8 cellular contexts compared by ENCODE assay signal in the genomic region with DNA sequence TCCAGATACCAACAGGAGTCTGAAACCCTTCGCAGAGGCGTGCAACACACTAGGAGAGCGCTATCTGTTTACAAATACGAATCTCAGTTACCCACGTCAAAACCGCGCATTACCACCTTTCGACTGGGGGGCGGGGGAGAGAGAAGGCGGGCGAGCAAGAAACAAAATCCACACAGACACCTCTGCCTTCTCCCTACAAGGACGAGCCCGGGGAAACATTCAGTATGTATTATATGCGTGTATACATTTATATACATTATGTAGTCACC. TPM values are rescaled to one million over a fixed set of nuclear protein-coding genes. Genes with fewer than 3 reads are reported as not detected.
DNase-seq lines count a peak whose midpoint lies in the region; ATAC-seq and TF ChIP-seq lines count a peak whose summit lies in the region.

No MANE protein-coding gene starts in this region.

- CTCF ChIA-PET in Panc1 (lab: Charles Lee) = no interaction called here

- peak overlapping the region; percentile 81 to 96 for H3K4me3 ChIP-seq in Panc1 (ENCODE audit: low read depth in 2 of 2, low read length in 2 of 2)
- H3K4me3 ChIP-seq in upper lobe of right lung = peak overlapping the region; percentile 87

- in situ Hi-C loops in Panc1 (cut with HindIII; ENCODE audit: low pct_unique_long_range_greater_than_20kb, low sequenced_read_pairs) = no loop called here

- peaks cover 2% of the 10 kb centered on the region; the same call in 1 of the 2 replicates for H3K36me3 ChIP-seq in Panc1 (ENCODE audit: control insufficient read depth, insufficient read depth, low read length)
- no peaks in the 10 kb centered on the region for H3K36me3 ChIP-seq in upper lobe of right lung

- DNase-seq in NCI-H510A treated with DMSO at 0.1 percent for 48 hours (lab: John Stamatoyannopoulos, UW) (peak; percentile 67), NCI-H510A (lab: John Stamatoyannopoulos, UW) (no peak), Panc1 (ENCODE audit: low read depth, low spot score) (no peak), germinal center (ENCODE audit: low spot score) (peak; percentile 47), pons (ENCODE audit: low spot score) (peak; percentile 55), upper lobe of right lung (no peak)
- DNase-seq in activated T-helper 1 cell treated with anti-CD3 and anti-CD28 coated beads, Interleukin-12 subunit alpha, Interleukin-12 subunit beta, Interleukin-2, Interleukin-4 antibody, amounts not matched to agents 30 ng/mL and 10 ng/mL and 1 ng/mL, durations not matched to agents 14 hours and 24 hours and 36 hours (ENCODE audit: low spot score) = peak; percentile 65

- peaks cover 3% of the 10 kb centered on the region for H3K27me3 Mint-ChIP-seq in activated T-helper 1 cell treated with anti-CD3 and anti-CD28 coated beads, Interleukin-12 subunit alpha, Interleukin-12 subunit beta, Interleukin-2, Interleukin-4 antibody, amounts not matched to agents 30 ng/mL and 10 ng/mL and 1 ng/mL, durations not matched to agents 14 hours and 24 hours and 36 hours (ENCODE audit: insufficient read depth)

- H3K27ac ChIP-seq in Panc1 (ENCODE audit: low read length) (peak overlapping the region; percentile 69), upper lobe of right lung (peak overlapping the region; percentile 88)

- H3K27ac Mint-ChIP-seq in activated T-helper 1 cell treated with anti-CD3 and anti-CD28 coated beads, Interleukin-12 subunit alpha, Interleukin-12 subunit beta, Interleukin-2, Interleukin-4 antibody, amounts not matched to agents 30 ng/mL and 10 ng/mL and 1 ng/mL, durations not matched to agents 14 hours and 24 hours and 36 hours = no peak overlapping the region

- peaks cover 40% of the 10 kb centered on the region for H3K4me1 Mint-ChIP-seq in activated T-helper 1 cell treated with anti-CD3 and anti-CD28 coated beads, Interleukin-12 subunit alpha, Interleukin-12 subunit beta, Interleukin-2, Interleukin-4 antibody, amounts not matched to agents 30 ng/mL and 10 ng/mL and 1 ng/mL, durations not matched to agents 14 hours and 24 hours and 36 hours (ENCODE audit: low read depth)

- H3K36me3 Mint-ChIP-seq in activated T-helper 1 cell treated with anti-CD3 and anti-CD28 coated beads, Interleukin-12 subunit alpha, Interleukin-12 subunit beta, Interleukin-2, Interleukin-4 antibody, amounts not matched to agents 30 ng/mL and 10 ng/mL and 1 ng/mL, durations not matched to agents 14 hours and 24 hours and 36 hours (ENCODE audit: low read depth) = peaks cover 4% of the 10 kb centered on the region

- H3K27me3 ChIP-seq in Panc1 (ENCODE audit: control insufficient read depth, insufficient read depth, low read length) = no peaks in the 10 kb centered on the region
- H3K27me3 ChIP-seq in upper lobe of right lung = no peaks in the 10 kb centered on the region

- intact Hi-C loops in Panc1 (cut with micrococcal nuclease; ENCODE audit: unreplicated experiment) (no loop called here), upper lobe of right lung (cut with DNase I) (no loop called here)
- intact Hi-C loops in activated T-helper 1 cell treated with anti-CD3 and anti-CD28 coated beads, Interleukin-12 subunit alpha, Interleukin-12 subunit beta, Interleukin-2, Interleukin-4 antibody, amounts not matched to agents 30 ng/mL and 10 ng/mL and 1 ng/mL, durations not matched to agents 14 hours and 24 hours and 36 hours (cut with micrococcal nuclease) = loop anchor here (1.0 to 10.0 kb wide), 14 partner anchors 29 to 1853 kb away; partner anchors contain the start of genes BTF3L4, CC2D1B, CPT2 and ECHDC2

- H3K9me3 ChIP-seq in Panc1 (ENCODE audit: control insufficient read depth, insufficient read depth, low read depth, low read length) = no peaks in the 10 kb centered on the region
- no peaks in the 10 kb centered on the region for H3K9me3 ChIP-seq in upper lobe of right lung

- BruUV-seq in Panc1 (replicated peaks; lab: Mats Ljungman, UMichigan) = no TSS peak

- H3K4me3 Mint-ChIP-seq in activated T-helper 1 cell treated with anti-CD3 and anti-CD28 coated beads, Interleukin-12 subunit alpha, Interleukin-12 subunit beta, Interleukin-2, Interleukin-4 antibody, amounts not matched to agents 30 ng/mL and 10 ng/mL and 1 ng/mL, durations not matched to agents 14 hours and 24 hours and 36 hours = no peak overlapping the region

- peak; percentile 23 for ATAC-seq in HG03442 (IDR thresholded peaks at IDR 0.05; ENCODE audit: unreplicated experiment)
- peak; percentile 32 for ATAC-seq in Panc1
- peak; percentile 4 for ATAC-seq in upper lobe of right lung

- POLR2A ChIA-PET in Panc1 (lab: Charles Lee) = no interaction called here

- TF ChIP-seq CTCF in Panc1 (IDR thresholded peaks at IDR 0.05) (no peak), upper lobe of right lung (IDR thresholded peaks at IDR 0.05) (no peak)

- no peaks in the 10 kb centered on the region for H3K9me3 Mint-ChIP-seq in activated T-helper 1 cell treated with anti-CD3 and anti-CD28 coated beads, Interleukin-12 subunit alpha, Interleukin-12 subunit beta, Interleukin-2, Interleukin-4 antibody, amounts not matched to agents 30 ng/mL and 10 ng/mL and 1 ng/mL, durations not matched to agents 14 hours and 24 hours and 36 hours

- peaks cover 26% of the 10 kb centered on the region for H3K4me1 ChIP-seq in Panc1 (ENCODE audit: control insufficient read depth, insufficient read depth, low read length)
- H3K4me1 ChIP-seq in upper lobe of right lung = peaks cover 17% of the 10 kb centered on the region

RNA-seq across cellular contexts. Expression of gene TUT4, which starts 0.7 kb away (rescaled TPM):
- total RNA-seq in Panc1 (2021; ENCODE audit: unreplicated experiment) (67.4 TPM), upper lobe of right lung (44.2 TPM)
- polyA plus RNA-seq in Panc1 (2012; ENCODE audit: insufficient read length) = 52.8 TPM
- total RNA-seq in activated T-helper 1 cell treated with anti-CD3 and anti-CD28 coated beads, Interleukin-12 subunit alpha, Interleukin-12 subunit beta, Interleukin-2, Interleukin-4 antibody, amounts not matched to agents 30 ng/mL and 10 ng/mL and 1 ng/mL, durations not matched to agents 14 hours and 24 hours and 36 hours = 62.5 and 67.8 TPM in 2 replicates

RNA-seq across cellular contexts. Expression of gene GPX7, which starts 50.0 kb away (rescaled TPM):
- 11.2 TPM for total RNA-seq in Panc1 (2021; ENCODE audit: unreplicated experiment)
- polyA plus RNA-seq in Panc1 (2012; ENCODE audit: insufficient read length) = 22.4 TPM
- 32.7 and 32.8 TPM in 2 replicates for total RNA-seq in activated T-helper 1 cell treated with anti-CD3 and anti-CD28 coated beads, Interleukin-12 subunit alpha, Interleukin-12 subunit beta, Interleukin-2, Interleukin-4 antibody, amounts not matched to agents 30 ng/mL and 10 ng/mL and 1 ng/mL, durations not matched to agents 14 hours and 24 hours and 36 hours
- total RNA-seq in upper lobe of right lung = 6.2 TPM

Comparison
In these comparisons a context has a peak if more than half of its experiments do, and no peak if none do; other contexts are left out.
1. DNase-seq: peak in NCI-H510A treated with DMSO at 0.1 percent for 48 hours (single experiment), activated T-helper 1 cell treated with anti-CD3 and anti-CD28 coated beads, Interleukin-12 subunit alpha, Interleukin-12 subunit beta, Interleukin-2, Interleukin-4 antibody, amounts not matched to agents 30 ng/mL and 10 ng/mL and 1 ng/mL, durations not matched to agents 14 hours and 24 hours and 36 hours (single experiment), germinal center (single experiment) and pons (single experiment); none in NCI-H510A (single experiment), Panc1 (single experiment) and upper lobe of right lung (single experiment).
2. Peak in every context shown above with its lines, with median percentiles within 50 percentile points of each other: ATAC-seq.